ENCODE assay signal across 8 cellular contexts in genomic region chr1:6822530-6823359, GRCh38. TPM values are rescaled to one million over a fixed set of nuclear protein-coding genes. Genes with fewer than 3 reads are reported as not detected.
DNase-seq lines count a peak whose midpoint lies in the region; ATAC-seq and TF ChIP-seq lines count a peak whose summit lies in the region.

No MANE protein-coding gene starts in this region.

- peaks cover 5% of the 10 kb centered on the region for H3K36me3 Mint-ChIP-seq in memory B cell
- peaks cover 5% of the 10 kb centered on the region for H3K36me3 Mint-ChIP-seq in activated T-helper 1 cell treated with anti-CD3 and anti-CD28 coated beads, Interleukin-12 subunit alpha, Interleukin-12 subunit beta, Interleukin-2, Interleukin-4 antibody, amounts not matched to agents 30 ng/mL and 10 ng/mL and 1 ng/mL, durations not matched to agents 14 hours and 24 hours and 36 hours (ENCODE audit: low read depth)

- peaks cover 6% of the 10 kb centered on the region; the same call in 1 of the 2 replicates for H3K36me3 ChIP-seq in MG63

- no peak overlapping the region for H3K4me3 ChIP-seq in GM12864 (ENCODE audit: low read depth, low read length)
- no peak overlapping the region for H3K4me3 ChIP-seq in MG63

- DNase-seq in GM12864 (ENCODE audit: low read depth) (peak; percentile 18), NCI-H187 (lab: John Stamatoyannopoulos, UW) (peak; percentile 42 to 53), memory B cell (ENCODE audit: low spot score in 2 of 2) (no peak), MG63 (no peak)
- DNase-seq in central memory CD4-positive, alpha-beta T cell: no peak
- no peak for DNase-seq in activated T-helper 1 cell treated with anti-CD3 and anti-CD28 coated beads, Interleukin-12 subunit alpha, Interleukin-12 subunit beta, Interleukin-2, Interleukin-4 antibody, amounts not matched to agents 30 ng/mL and 10 ng/mL and 1 ng/mL, durations not matched to agents 14 hours and 24 hours and 36 hours (ENCODE audit: low spot score)

- peak overlapping the region; percentile 64 for H3K27ac Mint-ChIP-seq in memory B cell
- no peak overlapping the region for H3K27ac Mint-ChIP-seq in activated T-helper 1 cell treated with anti-CD3 and anti-CD28 coated beads, Interleukin-12 subunit alpha, Interleukin-12 subunit beta, Interleukin-2, Interleukin-4 antibody, amounts not matched to agents 30 ng/mL and 10 ng/mL and 1 ng/mL, durations not matched to agents 14 hours and 24 hours and 36 hours

- H3K9me3 Mint-ChIP-seq in memory B cell: no peaks in the 10 kb centered on the region
- H3K9me3 Mint-ChIP-seq in activated T-helper 1 cell treated with anti-CD3 and anti-CD28 coated beads, Interleukin-12 subunit alpha, Interleukin-12 subunit beta, Interleukin-2, Interleukin-4 antibody, amounts not matched to agents 30 ng/mL and 10 ng/mL and 1 ng/mL, durations not matched to agents 14 hours and 24 hours and 36 hours: no peaks in the 10 kb centered on the region

- no peaks in the 10 kb centered on the region for H3K9me3 ChIP-seq in MG63

- intact Hi-C loops in activated T-helper 1 cell treated with anti-CD3 and anti-CD28 coated beads, Interleukin-12 subunit alpha, Interleukin-12 subunit beta, Interleukin-2, Interleukin-4 antibody, amounts not matched to agents 30 ng/mL and 10 ng/mL and 1 ng/mL, durations not matched to agents 14 hours and 24 hours and 36 hours (cut with micrococcal nuclease): no loop called here

- no peaks in the 10 kb centered on the region for H3K27me3 Mint-ChIP-seq in memory B cell
- no peaks in the 10 kb centered on the region for H3K27me3 Mint-ChIP-seq in activated T-helper 1 cell treated with anti-CD3 and anti-CD28 coated beads, Interleukin-12 subunit alpha, Interleukin-12 subunit beta, Interleukin-2, Interleukin-4 antibody, amounts not matched to agents 30 ng/mL and 10 ng/mL and 1 ng/mL, durations not matched to agents 14 hours and 24 hours and 36 hours (ENCODE audit: insufficient read depth)

- H3K27me3 ChIP-seq in MG63: no peaks in the 10 kb centered on the region

- TF ChIP-seq CTCF in GM12864 (IDR thresholded peaks at IDR 0.05; ENCODE audit: low read depth, low read length, missing control alignments): no peak

- H3K4me3 Mint-ChIP-seq in memory B cell: no peak overlapping the region
- no peak overlapping the region for H3K4me3 Mint-ChIP-seq in activated T-helper 1 cell treated with anti-CD3 and anti-CD28 coated beads, Interleukin-12 subunit alpha, Interleukin-12 subunit beta, Interleukin-2, Interleukin-4 antibody, amounts not matched to agents 30 ng/mL and 10 ng/mL and 1 ng/mL, durations not matched to agents 14 hours and 24 hours and 36 hours

- H3K4me1 Mint-ChIP-seq in memory B cell: peaks cover 30% of the 10 kb centered on the region
- H3K4me1 Mint-ChIP-seq in activated T-helper 1 cell treated with anti-CD3 and anti-CD28 coated beads, Interleukin-12 subunit alpha, Interleukin-12 subunit beta, Interleukin-2, Interleukin-4 antibody, amounts not matched to agents 30 ng/mL and 10 ng/mL and 1 ng/mL, durations not matched to agents 14 hours and 24 hours and 36 hours (ENCODE audit: low read depth): peaks cover 17% of the 10 kb centered on the region

- ATAC-seq in GM21528 (IDR thresholded peaks at IDR 0.05; ENCODE audit: low FRiP score, unreplicated experiment): peak; percentile 59
- no peak for ATAC-seq in memory B cell (ENCODE audit: low read depth)
- ATAC-seq in GM18505 (IDR thresholded peaks at IDR 0.05; ENCODE audit: unreplicated experiment): no peak

- TF ChIP-seq POLR2A in GM18505 (IDR thresholded peaks at IDR 0.05; ENCODE audit: borderline replicate concordance, extremely low read depth, insufficient read depth, insufficient read length): no peak

RNA-seq across cellular contexts. Expression of gene CAMTA1, which starts 37.5 kb away (rescaled TPM):
- total RNA-seq in MG63 (2014; rRNA removed; shearing (Covaris generic); ENCODE audit: low replicate concordance): 103 and 212 TPM in 2 replicates
- 57.2 and 63.7 TPM in 2 replicates for total RNA-seq in activated T-helper 1 cell treated with anti-CD3 and anti-CD28 coated beads, Interleukin-12 subunit alpha, Interleukin-12 subunit beta, Interleukin-2, Interleukin-4 antibody, amounts not matched to agents 30 ng/mL and 10 ng/mL and 1 ng/mL, durations not matched to agents 14 hours and 24 hours and 36 hours

Comparison
In these comparisons a context has a peak if more than half of its experiments do, and no peak if none do; other contexts are left out.
1. DNase-seq: peak in GM12864 (single experiment) and NCI-H187 (2 of 2); none in memory B cell (0 of 2), MG63 (single experiment), central memory CD4-positive, alpha-beta T cell (single experiment) and activated T-helper 1 cell treated with anti-CD3 and anti-CD28 coated beads, Interleukin-12 subunit alpha, Interleukin-12 subunit beta, Interleukin-2, Interleukin-4 antibody, amounts not matched to agents 30 ng/mL and 10 ng/mL and 1 ng/mL, durations not matched to agents 14 hours and 24 hours and 36 hours (single experiment).